ENCODE assay signal across 8 cellular contexts in the genomic region with DNA sequence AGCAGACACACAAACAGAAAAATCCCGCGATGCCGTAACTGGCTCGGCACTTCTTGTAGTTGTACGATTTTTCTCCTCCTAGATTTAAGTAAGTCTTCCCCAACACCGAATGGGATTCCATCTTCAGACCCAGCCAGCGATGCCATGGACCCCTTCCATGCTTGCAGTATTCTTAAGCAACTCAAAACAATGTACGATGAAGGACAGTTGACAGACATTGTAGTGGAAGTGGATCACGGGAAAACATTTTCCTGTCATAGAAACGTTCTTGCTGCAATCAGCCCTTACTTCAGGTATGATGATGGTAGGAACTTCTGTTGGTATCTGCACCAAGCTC. TPM values are rescaled to one million over a fixed set of nuclear protein-coding genes. Genes with fewer than 3 reads are reported as not detected.
DNase-seq lines count a peak whose midpoint lies in the region; ATAC-seq and TF ChIP-seq lines count a peak whose summit lies in the region.

No MANE protein-coding gene starts in this region.

- H3K27ac Mint-ChIP-seq in activated CD8-positive, alpha-beta T cell treated with anti-CD3 and anti-CD28 coated beads, Interleukin-2, amount 10 ng/mL, durations not matched to agents 7 days and 5 days, result peak overlapping the region; percentile 71
- peak overlapping the region; percentile 76 to 86 (median 80) for H3K27ac Mint-ChIP-seq in immature natural killer cell

- no peak for TF ChIP-seq EP300 in suprapubic skin (IDR thresholded peaks at IDR 0.05)

- H3K36me3 ChIP-seq in suprapubic skin, result peaks cover 4% of the 10 kb centered on the region

- H3K9me3 Mint-ChIP-seq in activated CD8-positive, alpha-beta T cell treated with anti-CD3 and anti-CD28 coated beads, Interleukin-2, amount 10 ng/mL, durations not matched to agents 7 days and 5 days (ENCODE audit: insufficient read depth), result no peaks in the 10 kb centered on the region
- no peaks in the 10 kb centered on the region for H3K9me3 Mint-ChIP-seq in immature natural killer cell

- WGBS in suprapubic skin, result 2% methylated on average over 10 of the region's 10 CpGs

- H3K4me3 ChIP-seq in suprapubic skin, result peak overlapping the region; percentile 87

- H3K27me3 Mint-ChIP-seq in activated CD8-positive, alpha-beta T cell treated with anti-CD3 and anti-CD28 coated beads, Interleukin-2, amount 10 ng/mL, durations not matched to agents 7 days and 5 days (ENCODE audit: low read depth), result peaks cover 18% of the 10 kb centered on the region
- peaks cover 2 to 14% (median 4%) of the 10 kb centered on the region in 3 donors for H3K27me3 Mint-ChIP-seq in immature natural killer cell (ENCODE audit: low read depth in 3 of 3)

- H3K27ac ChIP-seq in suprapubic skin, result no peak overlapping the region

- no peak for TF ChIP-seq CTCF in suprapubic skin (IDR thresholded peaks at IDR 0.05)

- H3K4me1 ChIP-seq in suprapubic skin, result peaks cover 12% of the 10 kb centered on the region

- DNase-seq in NCI-H510A treated with DMSO at 0.1 percent for 48 hours (lab: John Stamatoyannopoulos, UW) (peak; percentile 14), NCI-H510A (lab: John Stamatoyannopoulos, UW) (no peak), immature natural killer cell (no peak), suprapubic skin (ENCODE audit: low spot score in 2 of 2) (peak in 1 of 2 donors; percentile 58), DMS153 treated with DMSO at 0.1 percent for 48 hours (lab: John Stamatoyannopoulos, UW; ENCODE audit: unreplicated experiment) (no peak), activated gamma-delta T cell (lab: John Stamatoyannopoulos, UW) (no peak), COR-L47 (lab: John Stamatoyannopoulos, UW) (no peak)
- no peak for DNase-seq in activated CD8-positive, alpha-beta T cell treated with anti-CD3 and anti-CD28 coated beads, Interleukin-2, amount 10 ng/mL, durations not matched to agents 7 days and 5 days

- H3K9me3 ChIP-seq in suprapubic skin, result no peaks in the 10 kb centered on the region

- TF ChIP-seq POLR2A in suprapubic skin (IDR thresholded peaks at IDR 0.05), result no peak

- peaks cover 7% of the 10 kb centered on the region for H3K27me3 ChIP-seq in suprapubic skin

- peak overlapping the region; percentile 79 for H3K4me3 Mint-ChIP-seq in activated CD8-positive, alpha-beta T cell treated with anti-CD3 and anti-CD28 coated beads, Interleukin-2, amount 10 ng/mL, durations not matched to agents 7 days and 5 days
- H3K4me3 Mint-ChIP-seq in immature natural killer cell, result peak overlapping the region; percentile 88 to 93 (median 91)

- H3K36me3 Mint-ChIP-seq in activated CD8-positive, alpha-beta T cell treated with anti-CD3 and anti-CD28 coated beads, Interleukin-2, amount 10 ng/mL, durations not matched to agents 7 days and 5 days (ENCODE audit: low read depth), result peaks cover 18% of the 10 kb centered on the region
- peaks cover 3 to 9% (median 3%) of the 10 kb centered on the region in 3 donors for H3K36me3 Mint-ChIP-seq in immature natural killer cell

- H3K4me1 Mint-ChIP-seq in activated CD8-positive, alpha-beta T cell treated with anti-CD3 and anti-CD28 coated beads, Interleukin-2, amount 10 ng/mL, durations not matched to agents 7 days and 5 days (ENCODE audit: low read depth), result peaks cover 30% of the 10 kb centered on the region
- H3K4me1 Mint-ChIP-seq in immature natural killer cell, result peaks cover 16 to 28% of the 10 kb centered on the region in 2 donors

- CTCF ChIA-PET in activated CD8-positive, alpha-beta T cell treated with anti-CD3 and anti-CD28 coated beads, Interleukin-2, amount 10 ng/mL, durations not matched to agents 7 days and 5 days (lab: Charles Lee), result interaction anchor here (1.2 to 3.5 kb wide), 3 partner anchors 10 to 85 kb away, joined by 3 to 40 read pairs (median 5); no protein-coding TSS in a partner anchor

- ATAC-seq in activated CD8-positive, alpha-beta T cell treated with anti-CD3 and anti-CD28 coated beads, Interleukin-2, amount 10 ng/mL, durations not matched to agents 7 days and 5 days, result no peak

- POLR2A ChIA-PET in activated CD8-positive, alpha-beta T cell treated with anti-CD3 and anti-CD28 coated beads, Interleukin-2, amount 10 ng/mL, durations not matched to agents 7 days and 5 days (lab: Charles Lee), result interaction anchor here (0.6 to 0.9 kb wide), 2 partner anchors 75 to 85 kb away, joined by 3 read pairs; no protein-coding TSS in a partner anchor

RNA-seq across cellular contexts. Expression of gene KBTBD8, which starts 0.8 kb away (rescaled TPM):
- 10 to 100 TPM; 10.8 to 12.9 TPM for total RNA-seq in activated CD8-positive, alpha-beta T cell treated with anti-CD3 and anti-CD28 coated beads, Interleukin-2, amount 10 ng/mL, durations not matched to agents 7 days and 5 days
- polyA plus RNA-seq in immature natural killer cell, result 1 to 10 TPM; 2.8 to 4.0 (median 3.0) TPM
- 1 to 10 TPM in 2 of 4 donors, under 1 TPM in 2; 0.48 to 1.9 (median 1.0) TPM for total RNA-seq in suprapubic skin

Comparison
In these comparisons a context has a peak if more than half of its experiments do, and no peak if none do; other contexts are left out.
1. RNA of gene KBTBD8, which starts 0.8 kb away (total RNA-seq): 10.8 to 12.9 TPM in activated CD8-positive, alpha-beta T cell treated with anti-CD3 and anti-CD28 coated beads, Interleukin-2, amount 10 ng/mL, durations not matched to agents 7 days and 5 days; 0.48 to 1.9 TPM in suprapubic skin; every median in the first group is over 4 times any median in the second.